20 cellular contexts compared by ENCODE assay signal in genomic region chr1:61960999-61961398, GRCh38.
"Had no signal": no experiment of that assay in that cellular context is flagged by ENCODE, and none has a peak within 500 bp of the region (broad histone marks: within the 10 kb centered on the region; RNA-seq: fewer than 3 reads in every experiment).

No MANE protein-coding gene starts in this region.

- H3K4me1 Mint-ChIP-seq: natural killer cell had no signal

- DNase-seq: dorsolateral prefrontal cortex; effector CD8-positive, alpha-beta T cell; foreskin melanocyte; head of caudate nucleus; mammary epithelial cell; natural killer cell; occipital lobe; retina; small intestine; stimulated activated CD4-positive, alpha-beta T cell treated with anti-CD3 and anti-CD28 coated beads, Interleukin-12 subunit alpha, Interleukin-12 subunit beta, amount 100 ng/mL, for 4 hours; stimulated activated naive CD4-positive, alpha-beta T cell; stomach; tibial artery; upper lobe of right lung had no signal

- H3K4me3 Mint-ChIP-seq: natural killer cell had no signal

- H3K27ac ChIP-seq: coronary artery, dorsolateral prefrontal cortex, hepatocyte, parathyroid adenoma, prostate gland, stomach, tibial artery, upper lobe of right lung, vagina had no signal

- H3K36me3 Mint-ChIP-seq: natural killer cell had no signal

- H3K4me3 ChIP-seq: coronary artery, dorsolateral prefrontal cortex, hepatocyte, prostate gland, stomach, tibial artery, upper lobe of right lung, vagina had no signal

- H3K4me1 ChIP-seq: prostate gland, stomach, tibial artery, upper lobe of right lung, vagina had no signal

- ATAC-seq: left lobe of liver, natural killer cell, upper lobe of right lung had no signal

- H3K36me3 ChIP-seq: prostate gland, tibial artery, upper lobe of right lung, vagina had no signal

- H3K27ac Mint-ChIP-seq: natural killer cell had no signal

- H3K9me3 Mint-ChIP-seq: natural killer cell had no signal

- H3K9me3 ChIP-seq: prostate gland, stomach, tibial artery, upper lobe of right lung, vagina had no signal

- H3K27me3 ChIP-seq: dorsolateral prefrontal cortex, hepatocyte, stomach, tibial artery, upper lobe of right lung, vagina had no signal
